ENCODE assay signal across 27 cellular contexts in the genomic region with DNA sequence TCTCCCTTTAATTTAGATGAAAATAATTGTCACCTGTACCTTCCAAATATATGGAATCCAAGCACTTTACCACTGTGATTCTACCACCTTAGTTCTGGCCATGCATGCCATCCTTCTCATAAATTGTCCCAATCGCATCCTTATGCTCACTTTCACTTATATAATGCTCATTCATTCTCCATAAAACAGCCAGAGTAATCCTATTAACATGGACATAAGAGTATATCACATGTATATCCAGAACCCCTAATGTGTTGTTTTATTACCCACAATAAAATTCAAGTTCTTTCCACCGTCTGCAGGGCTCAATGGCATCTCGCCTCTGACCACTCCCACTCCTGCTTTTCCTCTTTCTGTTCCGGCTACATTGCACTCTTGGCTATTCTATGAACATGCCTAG.
"Had no signal": no experiment of that assay in that cellular context is flagged by ENCODE, and none has a peak within 500 bp of the region (broad histone marks: within the 10 kb centered on the region; RNA-seq: fewer than 3 reads in every experiment).

No MANE protein-coding gene starts in this region.

- H3K4me1 ChIP-seq: left lung, lower lobe of right lung, pancreas, prostate gland, stomach, testis, thyroid gland, transverse colon, upper lobe of left lung, vagina had no signal

- H3K4me3 ChIP-seq: left lung, lower lobe of right lung, pancreas, prostate gland, skin epidermis, stomach, testis, thyroid gland, transverse colon, upper lobe of left lung, vagina had no signal

- DNase-seq: islet precursor cell; left cardiac atrium; left lung; lower lobe of right lung; mammary epithelial cell; mesenchymal stem cell; naive thymus-derived CD8-positive, alpha-beta T cell; nucleus accumbens; pancreas; posterior cingulate gyrus; retina; right cardiac atrium; stimulated activated CD4-positive, alpha-beta T cell treated with anti-CD3 and anti-CD28 coated beads, Interleukin-12 subunit alpha, Interleukin-12 subunit beta, amount 100 ng/mL, for 4 hours; stimulated activated CD4-positive, alpha-beta T cell treated with anti-CD3 and anti-CD28 coated beads, Interleukin-15, amount 100 ng/mL, for 24 hours; stimulated activated CD4-positive, alpha-beta T cell treated with anti-CD3 and anti-CD28 coated beads, Interleukin-2, amount 100 ng/mL, for 24 hours; stimulated activated CD4-positive, alpha-beta T cell treated with anti-CD3 and anti-CD28 coated beads, Interleukin-4, amount 100 ng/mL, for 1 hour; stimulated activated naive B cell treated with anti-CD40 and anti-IgM and Interleukin-4, amounts not matched to agents 10 μg/mL and 1 μg/mL and 100 μg/mL, for 72 hours; stimulated activated naive CD8-positive, alpha-beta T cell treated with anti-CD3 and anti-CD28 coated beads, Interleukin-15, Interleukin-2, amounts not matched to agents 100 U/mL and 50 U/mL, for 24 hours; stomach; testis; thyroid gland; transverse colon; upper lobe of left lung had no signal

- H3K36me3 ChIP-seq: left lung, lower lobe of right lung, pancreas, prostate gland, stomach, thyroid gland, transverse colon, upper lobe of left lung, vagina had no signal

- FAIRE-seq: pancreas had no signal

- ATAC-seq: left cardiac atrium; left lung; lower lobe of right lung; naive thymus-derived CD8-positive, alpha-beta T cell; pancreas; right cardiac atrium; sciatic nerve; stimulated activated naive B cell treated with anti-CD40 and anti-IgM and Interleukin-4, amounts not matched to agents 10 μg/mL and 1 μg/mL and 100 μg/mL, for 72 hours; stimulated activated naive CD8-positive, alpha-beta T cell treated with anti-CD3 and anti-CD28 coated beads, Interleukin-15, Interleukin-2, amounts not matched to agents 100 U/mL and 50 U/mL, for 24 hours had no signal

- H3K27me3 ChIP-seq: left lung, pancreas, stomach, testis, thyroid gland, transverse colon, upper lobe of left lung, vagina had no signal

- H3K9me3 ChIP-seq: left lung, lower lobe of right lung, pancreas, prostate gland, stomach, testis, thyroid gland, transverse colon, upper lobe of left lung, vagina had no signal

- H3K27ac ChIP-seq: left lung, lower lobe of right lung, pancreas, prostate gland, skin epidermis, stomach, testis, thyroid gland, transverse colon, upper lobe of left lung, vagina had no signal
